In the genomic region with DNA sequence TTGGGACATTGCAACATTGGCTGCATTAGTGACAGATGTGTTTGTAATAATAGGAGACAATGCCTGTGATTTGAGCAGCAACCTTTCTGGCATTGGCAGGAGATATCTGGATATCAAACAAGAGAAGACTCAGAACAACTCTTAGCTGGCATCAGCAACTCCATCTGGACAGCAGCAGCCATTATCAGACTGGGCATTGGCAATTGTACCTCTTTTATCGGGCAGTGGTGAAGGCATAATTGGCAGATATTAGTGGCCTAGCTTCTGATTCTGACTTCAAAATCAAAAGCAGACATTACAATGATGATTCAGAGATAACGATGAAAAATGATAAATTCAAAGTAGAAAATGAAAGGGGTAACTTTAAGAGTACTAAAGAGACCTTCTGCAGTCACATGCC, we compare ENCODE assay signal across 1 cellular context.
TF ChIP-seq lines count a peak whose summit lies in the region.

No MANE protein-coding gene starts in this region.

TF ChIP-seq in SK-N-SH, 30 proteins besides CTCF, POLR2A, EP300 and RAD21 (continued from another document):
- TF ChIP-seq, protein P1, sequence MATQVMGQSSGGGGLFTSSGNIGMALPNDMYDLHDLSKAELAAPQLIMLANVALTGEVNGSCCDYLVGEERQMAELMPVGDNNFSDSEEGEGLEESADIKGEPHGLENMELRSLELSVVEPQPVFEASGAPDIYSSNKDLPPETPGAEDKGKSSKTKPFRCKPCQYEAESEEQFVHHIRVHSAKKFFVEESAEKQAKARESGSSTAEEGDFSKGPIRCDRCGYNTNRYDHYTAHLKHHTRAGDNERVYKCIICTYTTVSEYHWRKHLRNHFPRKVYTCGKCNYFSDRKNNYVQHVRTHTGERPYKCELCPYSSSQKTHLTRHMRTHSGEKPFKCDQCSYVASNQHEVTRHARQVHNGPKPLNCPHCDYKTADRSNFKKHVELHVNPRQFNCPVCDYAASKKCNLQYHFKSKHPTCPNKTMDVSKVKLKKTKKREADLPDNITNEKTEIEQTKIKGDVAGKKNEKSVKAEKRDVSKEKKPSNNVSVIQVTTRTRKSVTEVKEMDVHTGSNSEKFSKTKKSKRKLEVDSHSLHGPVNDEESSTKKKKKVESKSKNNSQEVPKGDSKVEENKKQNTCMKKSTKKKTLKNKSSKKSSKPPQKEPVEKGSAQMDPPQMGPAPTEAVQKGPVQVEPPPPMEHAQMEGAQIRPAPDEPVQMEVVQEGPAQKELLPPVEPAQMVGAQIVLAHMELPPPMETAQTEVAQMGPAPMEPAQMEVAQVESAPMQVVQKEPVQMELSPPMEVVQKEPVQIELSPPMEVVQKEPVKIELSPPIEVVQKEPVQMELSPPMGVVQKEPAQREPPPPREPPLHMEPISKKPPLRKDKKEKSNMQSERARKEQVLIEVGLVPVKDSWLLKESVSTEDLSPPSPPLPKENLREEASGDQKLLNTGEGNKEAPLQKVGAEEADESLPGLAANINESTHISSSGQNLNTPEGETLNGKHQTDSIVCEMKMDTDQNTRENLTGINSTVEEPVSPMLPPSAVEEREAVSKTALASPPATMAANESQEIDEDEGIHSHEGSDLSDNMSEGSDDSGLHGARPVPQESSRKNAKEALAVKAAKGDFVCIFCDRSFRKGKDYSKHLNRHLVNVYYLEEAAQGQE (IDR thresholded peaks at IDR 0.05; ENCODE audit: low read depth, low read length) = no peak
- TF ChIP-seq SMC3 (IDR thresholded peaks at IDR 0.05; ENCODE audit: low read depth, low read length) (no peak), TCF12 (IDR thresholded peaks at IDR 0.05) (peak; percentile 9; the same call in 1 of the 2 replicates), CHD2 (IDR thresholded peaks at IDR 0.05; ENCODE audit: low read length, partially characterized antibody) (peak; percentile 67), SIN3A (IDR thresholded peaks at IDR 0.05; ENCODE audit: borderline replicate concordance, low read depth, low read length) (no peak)
- TF ChIP-seq, protein P2, sequence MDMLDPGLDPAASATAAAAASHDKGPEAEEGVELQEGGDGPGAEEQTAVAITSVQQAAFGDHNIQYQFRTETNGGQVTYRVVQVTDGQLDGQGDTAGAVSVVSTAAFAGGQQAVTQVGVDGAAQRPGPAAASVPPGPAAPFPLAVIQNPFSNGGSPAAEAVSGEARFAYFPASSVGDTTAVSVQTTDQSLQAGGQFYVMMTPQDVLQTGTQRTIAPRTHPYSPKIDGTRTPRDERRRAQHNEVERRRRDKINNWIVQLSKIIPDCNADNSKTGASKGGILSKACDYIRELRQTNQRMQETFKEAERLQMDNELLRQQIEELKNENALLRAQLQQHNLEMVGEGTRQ (IDR thresholded peaks at IDR 0.05; ENCODE audit: borderline replicate concordance, low read depth, low read length) = no peak
